ENCODE assay signal across 2 cellular contexts in genomic region chr3:129934234-129935123, GRCh38.
TF ChIP-seq lines count a peak whose summit lies in the region.

No MANE protein-coding gene starts in this region.

TF ChIP-seq in GM23338, 12 proteins besides CTCF, POLR2A, EP300 and RAD21:
- TF ChIP-seq ZNF462 (CRISPR knock-in tag; IDR thresholded peaks at IDR 0.05) (no peak), EZH2 (IDR thresholded peaks at IDR 0.05; ENCODE audit: low read depth, unreplicated experiment) (no peak), ZNF331 (CRISPR knock-in tag; IDR thresholded peaks at IDR 0.05; ENCODE audit: low read depth) (no peak), NANOG (IDR thresholded peaks at IDR 0.05; ENCODE audit: borderline replicate concordance) (no peak), ZNF114 (CRISPR knock-in tag; IDR thresholded peaks at IDR 0.05) (no peak), POLR2AphosphoS5 (IDR thresholded peaks at IDR 0.05; ENCODE audit: low read depth) (no peak), CREB1 (CRISPR knock-in tag; IDR thresholded peaks at IDR 0.05; ENCODE audit: low read depth) (no peak)

TF ChIP-seq in K562, 482 proteins besides CTCF, POLR2A, EP300 and RAD21:
- peak; percentile 64; the same call in 1 of the 2 replicates for TF ChIP-seq SMC3 (conservative IDR thresholded peaks at IDR 0.05; ENCODE audit: insufficient read depth, low read depth, low read length)
- peak; percentile 40; the same call in 1 of the 2 replicates for TF ChIP-seq DEAF1 (CRISPR knock-in tag; IDR thresholded peaks at IDR 0.05)
- TF ChIP-seq RB1 (IDR thresholded peaks at IDR 0.05; ENCODE audit: low read depth): peak; percentile 47; the same call in 1 of the 2 replicates
- 0 out of 2 replicates have a peak, but pooled peaks have one; percentile 5 for TF ChIP-seq KLF16 (IDR thresholded peaks at IDR 0.05)
- TF ChIP-seq HDAC8 (tag; IDR thresholded peaks at IDR 0.05): no peak
- TF ChIP-seq STAG1 (CRISPR knock-in tag; IDR thresholded peaks at IDR 0.05; ENCODE audit: borderline replicate concordance): peak; percentile 57; the same call in 1 of the 2 replicates
- TF ChIP-seq ZBTB7A (IDR thresholded peaks at IDR 0.05; ENCODE audit: borderline replicate concordance, control insufficient read depth, low read depth, low read length): peak; percentile 76
- TF ChIP-seq BDP1 (IDR thresholded peaks at IDR 0.05; ENCODE audit: insufficient read depth, insufficient read length): no peak
- no peak for TF ChIP-seq NR2F6 (CRISPR knock-in tag; IDR thresholded peaks at IDR 0.05)
- TF ChIP-seq ATF7 (IDR thresholded peaks at IDR 0.05): no peak
- no peak for TF ChIP-seq UBTF (IDR thresholded peaks at IDR 0.05; ENCODE audit: borderline replicate concordance in 1 of 2, low read depth in 2 of 2, low read length in 2 of 2)
- no peak for TF ChIP-seq ARHGAP35 (IDR thresholded peaks at IDR 0.05; ENCODE audit: partially characterized antibody)
- no peak for TF ChIP-seq SAFB (IDR thresholded peaks at IDR 0.05; ENCODE audit: borderline replicate concordance, low read depth, low read length)
- TF ChIP-seq MCM5 (IDR thresholded peaks at IDR 0.05; ENCODE audit: low read depth): no peak
- peak; percentile 37; the same call in 1 of the 2 replicates for TF ChIP-seq MGA (IDR thresholded peaks at IDR 0.05)
- no peak for TF ChIP-seq ZNF512 (tag; IDR thresholded peaks at IDR 0.05)
- TF ChIP-seq ZNF3 (CRISPR knock-in tag; IDR thresholded peaks at IDR 0.05): no peak
- no peak for TF ChIP-seq XRCC5 (IDR thresholded peaks at IDR 0.05; ENCODE audit: low read depth, low read length)
- TF ChIP-seq E2F3 (CRISPR knock-in tag; IDR thresholded peaks at IDR 0.05): no peak
- TF ChIP-seq L3MBTL2 (IDR thresholded peaks at IDR 0.05): peak; percentile 42
- no peak for TF ChIP-seq HMG20B (CRISPR knock-in tag; IDR thresholded peaks at IDR 0.05)
